In the genomic region with DNA sequence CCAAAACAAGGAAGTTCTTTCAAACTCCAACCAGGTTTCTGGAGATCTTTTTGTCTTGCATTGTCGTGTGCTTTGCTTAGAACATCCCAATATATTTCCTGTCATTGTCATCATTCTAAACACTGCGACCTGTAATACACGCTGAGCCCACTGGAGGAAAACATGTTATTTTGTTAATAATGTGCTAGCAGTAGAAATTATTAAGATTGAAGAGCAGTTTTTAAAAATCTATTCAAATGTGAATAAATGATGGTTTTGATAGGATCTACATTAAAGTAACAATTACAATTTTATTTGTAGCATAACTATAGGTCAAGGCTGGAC, we compare ENCODE assay signal across 15 cellular contexts.
DNase-seq lines count a peak whose midpoint lies in the region; ATAC-seq, FAIRE-seq and TF ChIP-seq lines count a peak whose summit lies in the region.
"Had no signal": no experiment of that assay in that cellular context is flagged by ENCODE, and none has a peak within 500 bp of the region (broad histone marks: within the 10 kb centered on the region; RNA-seq: fewer than 3 reads in every experiment).

No MANE protein-coding gene starts in this region.

- H3K36me3 ChIP-seq in astrocyte (ENCODE audit: insufficient read depth, low read length), result peaks cover 13% of the 10 kb centered on the region
- H3K36me3 ChIP-seq: gastrocnemius medialis, thoracic aorta had no signal

- H3K9me3 Mint-ChIP-seq in activated T-cell treated with anti-CD3 and anti-CD28 coated beads, Interleukin-2, amount 50 U/mL, for 4 hours, result peaks cover 4% of the 10 kb centered on the region
- peaks cover 2% of the 10 kb centered on the region for H3K9me3 Mint-ChIP-seq in astrocyte (ENCODE audit: unreplicated experiment)
- H3K9me3 Mint-ChIP-seq: endodermal cell had no signal

- H3K27me3 Mint-ChIP-seq in activated T-cell treated with anti-CD3 and anti-CD28 coated beads, Interleukin-2, amount 50 U/mL, for 4 hours (ENCODE audit: low read depth), result no peaks in the 10 kb centered on the region
- H3K27me3 Mint-ChIP-seq in astrocyte (ENCODE audit: low read depth, unreplicated experiment), result no peaks in the 10 kb centered on the region

- no peak overlapping the region for H3K4me3 ChIP-seq in astrocyte (ENCODE audit: insufficient read depth, low read depth, low read length)
- H3K4me3 ChIP-seq: gastrocnemius medialis, thoracic aorta had no signal

- H3K4me2 ChIP-seq in astrocyte (ENCODE audit: low read length), result no peak overlapping the region
- H3K4me2 ChIP-seq: SK-N-SH had no signal

- peaks cover 2% of the 10 kb centered on the region for H3K36me3 Mint-ChIP-seq in activated T-cell treated with anti-CD3 and anti-CD28 coated beads, Interleukin-2, amount 50 U/mL, for 4 hours (ENCODE audit: insufficient read depth)
- peaks cover 8% of the 10 kb centered on the region for H3K36me3 Mint-ChIP-seq in astrocyte (ENCODE audit: low read depth, unreplicated experiment)

- no peak for FAIRE-seq in astrocyte (lab: Jason Lieb, UNC)
- FAIRE-seq: bronchial epithelial cell had no signal

- H3K9me3 ChIP-seq in astrocyte (ENCODE audit: insufficient read depth, low read depth, low read length), result no peaks in the 10 kb centered on the region
- H3K9me3 ChIP-seq: gastrocnemius medialis, SK-N-SH, thoracic aorta had no signal

- no peak for DNase-seq in activated T-cell treated with anti-CD3 and anti-CD28 coated beads, Interleukin-2, amount 50 U/mL, for 4 hours
- no peak for DNase-seq in activated T-cell treated with anti-CD3 and anti-CD28 coated beads, Interleukin-2, amount 50 U/mL, for 1 hour
- DNase-seq in astrocyte (ENCODE audit: low read depth), result no peak
- DNase-seq in stimulated activated naive CD8-positive, alpha-beta T cell treated with anti-CD3 and anti-CD28 coated beads, Interleukin-15, Interleukin-2, amounts not matched to agents 100 U/mL and 50 U/mL, for 24 hours, result no peak
- no peak for DNase-seq in NCI-H345 (lab: John Stamatoyannopoulos, UW)
- DNase-seq in epidermal melanocyte (ENCODE audit: insufficient read length, low spot score), result no peak
- DNase-seq: DMS 273 treated with DMSO at 0.1 percent for 48 hours, endodermal cell, gastrocnemius medialis, NCI-H1092, SK-N-SH had no signal

- H3K4me3 Mint-ChIP-seq in activated T-cell treated with anti-CD3 and anti-CD28 coated beads, Interleukin-2, amount 50 U/mL, for 4 hours, result peak overlapping the region; percentile 53
- H3K4me3 Mint-ChIP-seq in astrocyte (ENCODE audit: unreplicated experiment), result no peak overlapping the region
- H3K4me3 Mint-ChIP-seq: endodermal cell had no signal

- H3K27ac Mint-ChIP-seq in astrocyte (ENCODE audit: unreplicated experiment), result peak overlapping the region; percentile 8
- H3K27ac Mint-ChIP-seq: endodermal cell had no signal

- peaks cover 100% of the 10 kb centered on the region for H3K79me2 ChIP-seq in astrocyte (ENCODE audit: insufficient read depth, low read length)

- peaks cover 29% of the 10 kb centered on the region for H3K4me1 ChIP-seq in astrocyte (ENCODE audit: insufficient read depth, low read length)

- no peak overlapping the region for H2AFZ ChIP-seq in astrocyte (ENCODE audit: low read depth, low read length)

- H3K27me3 ChIP-seq in astrocyte (ENCODE audit: insufficient read depth, low read length), result no peaks in the 10 kb centered on the region
- H3K27me3 ChIP-seq: gastrocnemius medialis had no signal

- no peak for TF ChIP-seq CTCF in astrocyte (IDR thresholded peaks at IDR 0.05; ENCODE audit: insufficient read depth, low read depth, low read length)

- peaks cover 91% of the 10 kb centered on the region for H4K20me1 ChIP-seq in astrocyte (ENCODE audit: insufficient read depth, low read length)

- no peak overlapping the region for H3K27ac ChIP-seq in astrocyte (ENCODE audit: low read depth, low read length)
- H3K27ac ChIP-seq: thoracic aorta had no signal

- H3K9ac ChIP-seq in astrocyte (ENCODE audit: low read length), result no peak overlapping the region
- H3K9ac ChIP-seq: SK-N-SH had no signal

- H3K4me1 Mint-ChIP-seq in activated T-cell treated with anti-CD3 and anti-CD28 coated beads, Interleukin-2, amount 50 U/mL, for 4 hours (ENCODE audit: low read depth), result peaks cover 26% of the 10 kb centered on the region
- H3K4me1 Mint-ChIP-seq in astrocyte (ENCODE audit: low read depth, unreplicated experiment), result peaks cover 50% of the 10 kb centered on the region

- ATAC-seq in activated T-cell treated with anti-CD3 and anti-CD28 coated beads, Interleukin-2, amount 50 U/mL, for 4 hours, result no peak
- ATAC-seq in HG03354 (IDR thresholded peaks at IDR 0.05; ENCODE audit: poor library complexity, severe bottlenecking, unreplicated experiment), result peak; percentile 57
- ATAC-seq in stimulated activated naive CD8-positive, alpha-beta T cell treated with anti-CD3 and anti-CD28 coated beads, Interleukin-15, Interleukin-2, amounts not matched to agents 100 U/mL and 50 U/mL, for 24 hours, result peak; percentile 46
- ATAC-seq in GM19397 (IDR thresholded peaks at IDR 0.05; ENCODE audit: unreplicated experiment), result no peak
- ATAC-seq: gastrocnemius medialis had no signal

Comparison
In these comparisons a context has a peak if more than half of its experiments do, and no peak if none do; other contexts are left out.
1. ATAC-seq: peak in HG03354 (single experiment) and stimulated activated naive CD8-positive, alpha-beta T cell treated with anti-CD3 and anti-CD28 coated beads, Interleukin-15, Interleukin-2, amounts not matched to agents 100 U/mL and 50 U/mL, for 24 hours (single experiment); none in activated T-cell treated with anti-CD3 and anti-CD28 coated beads, Interleukin-2, amount 50 U/mL, for 4 hours (0 of 2) and GM19397 (single experiment).